8 cellular contexts compared by ENCODE assay signal in the genomic region with DNA sequence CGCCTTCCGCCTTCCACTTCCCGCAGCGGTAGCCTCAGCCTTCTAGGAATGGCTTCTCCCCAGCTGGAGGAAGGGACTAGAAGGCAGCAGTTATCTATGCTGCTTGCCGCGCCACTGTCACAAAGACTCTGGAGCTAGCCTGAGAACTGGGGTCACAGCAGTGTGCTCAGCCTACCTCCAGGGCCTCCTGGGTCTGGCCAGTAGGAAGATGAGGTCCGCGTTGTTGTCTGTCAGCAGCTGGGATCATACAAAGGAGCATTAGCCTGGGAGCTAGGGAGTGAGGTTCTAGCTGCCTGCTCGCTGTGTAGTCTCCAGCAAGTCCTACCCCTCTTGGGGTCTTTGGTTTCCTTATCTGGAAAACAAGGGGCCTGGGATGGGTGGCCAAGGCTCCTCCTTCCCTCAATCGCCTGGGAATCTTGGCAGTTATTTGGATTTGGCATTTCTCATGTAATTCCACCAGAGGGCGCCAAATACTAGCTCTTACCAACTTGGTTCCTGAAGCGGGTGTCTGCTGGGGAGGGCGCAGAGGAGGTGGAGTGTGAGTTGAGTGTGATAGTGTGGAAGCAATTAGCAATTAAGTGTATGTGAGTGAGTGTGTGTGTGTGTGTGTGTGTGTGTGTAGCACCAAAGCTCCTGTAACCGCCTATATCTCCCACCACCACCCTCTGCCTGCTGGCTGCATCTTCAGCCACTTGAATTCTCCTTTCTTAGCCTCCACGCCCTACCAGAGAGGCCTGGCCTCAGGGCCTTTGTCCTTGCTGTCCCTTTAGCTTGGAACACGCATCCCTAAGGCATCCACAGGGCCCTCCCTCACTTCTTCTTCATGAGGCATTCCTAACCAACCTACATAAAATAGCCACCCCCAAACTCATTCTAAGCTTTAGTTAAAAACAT.
A peak's percentile ranks its signal among the peaks of the same experiment; 100 is the strongest.
DNase-seq lines count a peak whose midpoint lies in the region; ATAC-seq and TF ChIP-seq lines count a peak whose summit lies in the region.

No MANE protein-coding gene starts in this region.

- H3K9ac ChIP-seq in OCI-LY1 (ENCODE audit: low read length): no peak overlapping the region

- H3K4me2 ChIP-seq in OCI-LY1 (ENCODE audit: low read length): no peak overlapping the region

- no peak overlapping the region for H2AFZ ChIP-seq in OCI-LY1 (ENCODE audit: low read length)

- no peak for ATAC-seq in HG03571 (IDR thresholded peaks at IDR 0.05; ENCODE audit: unreplicated experiment)

- H3K9me2 ChIP-seq in OCI-LY1 (ENCODE audit: low read depth, low read length): no peaks in the 10 kb centered on the region

- DNase-seq in GM12865 (ENCODE audit: low read depth) (peak; percentile 56), HuH-7 (ENCODE audit: low spot score) (peak; percentile 81), foreskin melanocyte (peak; percentile 52), nucleus accumbens (lab: John Stamatoyannopoulos, UW) (peak in 49 of 56 donors; percentile 13 to 82 (median 49))
- DNase-seq in activated effector memory CD4-positive, alpha-beta T cell treated with Interleukin-2 at 50 U/mL for 16 hours: peak; percentile 7

- no peak overlapping the region for H3K4me3 ChIP-seq in GM12865 (ENCODE audit: low read depth, low read length)
- no peak overlapping the region for H3K4me3 ChIP-seq in OCI-LY1 (ENCODE audit: low read depth, low read length, poor library complexity, severe bottlenecking)

- no peaks in the 10 kb centered on the region for H3K27me3 ChIP-seq in OCI-LY1 (ENCODE audit: insufficient read depth, low read length)

- no peaks in the 10 kb centered on the region for H4K20me1 ChIP-seq in OCI-LY1 (ENCODE audit: insufficient read depth, low read length)

- H3K36me3 ChIP-seq in OCI-LY1 (ENCODE audit: insufficient read depth, low read length): no peaks in the 10 kb centered on the region

- TF ChIP-seq CTCF in 22Rv1 (IDR thresholded peaks at IDR 0.05) (peak; percentile 79), GM12865 (IDR thresholded peaks at IDR 0.05; ENCODE audit: insufficient read depth, low read depth, low read length, missing control alignments) (peak; percentile 64), OCI-LY1 (IDR thresholded peaks at IDR 0.05; ENCODE audit: low read length) (peak; percentile 83)

- H3F3A ChIP-seq in OCI-LY1 (ENCODE audit: insufficient read depth, low read length): no peaks in the 10 kb centered on the region

- no peaks in the 10 kb centered on the region for H3K79me2 ChIP-seq in OCI-LY1 (ENCODE audit: insufficient read depth, low read length)

- H3K4me1 ChIP-seq in OCI-LY1 (ENCODE audit: insufficient read depth, low read length, severe bottlenecking): no peaks in the 10 kb centered on the region

- H3K27ac ChIP-seq in 22Rv1 (no peak overlapping the region), OCI-LY1 (ENCODE audit: low read depth, low read length, poor library complexity, severe bottlenecking) (no peak overlapping the region)

- H3K9me3 ChIP-seq in OCI-LY1 (ENCODE audit: low read length): no peaks in the 10 kb centered on the region

Comparison
In these comparisons a context has a peak if more than half of its experiments do, and no peak if none do; other contexts are left out.
1. DNase-seq: peak in every context shown above with its lines; median percentile 81 in HuH-7; 56 in GM12865; 52 in foreskin melanocyte; 49 in nucleus accumbens; 7 in activated effector memory CD4-positive, alpha-beta T cell treated with Interleukin-2 at 50 U/mL for 16 hours.